8 cellular contexts compared by ENCODE assay signal in genomic region chr5:164013077-164013670, GRCh38.
DNase-seq lines count a peak whose midpoint lies in the region; FAIRE-seq and TF ChIP-seq lines count a peak whose summit lies in the region.

No MANE protein-coding gene starts in this region.

- H3K27ac ChIP-seq in endothelial cell of umbilical vein (ENCODE audit: insufficient read depth, low read depth, low read length) = peak overlapping the region; percentile 47

- dilution Hi-C loops in endothelial cell of umbilical vein (cut with MboI; ENCODE audit: extremely low pct_ligation_motif_present, low sequenced_read_pairs) = no loop called here

- no peaks in the 10 kb centered on the region for H4K20me1 ChIP-seq in endothelial cell of umbilical vein (replicated peaks; ENCODE audit: control insufficient read depth, extremely low read depth, insufficient read depth, low read length)

- POLR2A ChIA-PET in GM10248 (lab: Yijun Ruan, JAX) (no interaction called here), endothelial cell of umbilical vein (lab: Charles Lee) (no interaction called here)

- DNase-seq in AG08396 (ENCODE audit: low spot score) = peak; percentile 28
- DNase-seq in GM10248 (ENCODE audit: extremely low spot score) = peak; percentile 24
- DNase-seq in HCEC 1CT = peak; percentile 59
- peak; percentile 61 for DNase-seq in LHCN-M2 (ENCODE audit: low read depth)
- peak; percentile 39 for DNase-seq in SHP77 treated with DMSO at 0.1 percent for 48 hours (lab: John Stamatoyannopoulos, UW)
- DNase-seq in endothelial cell of umbilical vein (ENCODE audit: low read depth, low spot score) = peak; percentile 88
- DNase-seq in mucosa of gallbladder (ENCODE audit: low spot score) = peak; percentile 56
- no peak for DNase-seq in stimulated activated naive CD4-positive, alpha-beta T cell (lab: John Stamatoyannopoulos, UW)

- H3K4me2 ChIP-seq in endothelial cell of umbilical vein (ENCODE audit: insufficient read depth, low read length) = peak overlapping the region; percentile 5

- intact Hi-C loops in endothelial cell of umbilical vein (cut with micrococcal nuclease) = loop anchor here (1.0 kb wide), 8 partner anchors 204 to 491 kb away; no protein-coding TSS in a partner anchor

- peaks cover 11% of the 10 kb centered on the region for H3K4me1 ChIP-seq in endothelial cell of umbilical vein (ENCODE audit: control insufficient read depth, extremely low read depth, insufficient read depth, low read length)

- no peaks in the 10 kb centered on the region for H3K36me3 ChIP-seq in endothelial cell of umbilical vein (ENCODE audit: control insufficient read depth in 2 of 2, extremely low read depth in 1 of 2, insufficient read depth in 2 of 2, low read length in 2 of 2)

- peak; percentile 59 for TF ChIP-seq CTCF in GM10248 (IDR thresholded peaks at IDR 0.05; ENCODE audit: control extremely low read depth, extremely low read depth, low read depth, missing control alignments)
- peak; percentile 45 to 59 for TF ChIP-seq CTCF in endothelial cell of umbilical vein (IDR thresholded peaks at IDR 0.05; ENCODE audit: extremely low read depth in 1 of 2, insufficient read depth in 1 of 2, low read depth in 1 of 2, low read length in 2 of 2)

- H3K79me2 ChIP-seq in endothelial cell of umbilical vein (ENCODE audit: control insufficient read depth, insufficient read depth, low read length) = no peaks in the 10 kb centered on the region

- no peak overlapping the region for H3K4me3 ChIP-seq in endothelial cell of umbilical vein (replicated peaks in 1 of 3; ENCODE audit: insufficient read depth in 1 of 3, low read depth in 1 of 3, low read length in 3 of 3)

- BruUV-seq in endothelial cell of umbilical vein (replicated peaks; lab: Mats Ljungman, UMichigan) = no TSS peak

- no peaks in the 10 kb centered on the region for H3K27me3 ChIP-seq in endothelial cell of umbilical vein (ENCODE audit: control insufficient read depth in 2 of 2, insufficient read depth in 2 of 2, low read length in 2 of 2)

- H3K9ac ChIP-seq in endothelial cell of umbilical vein (replicated peaks; ENCODE audit: extremely low read depth, insufficient read depth, low read length) = peak overlapping the region; percentile 48

- no peaks in the 10 kb centered on the region for H3K9me3 ChIP-seq in endothelial cell of umbilical vein (replicated peaks; ENCODE audit: control insufficient read depth, insufficient read depth, low read length)

- H3K9me1 ChIP-seq in endothelial cell of umbilical vein (replicated peaks; ENCODE audit: control insufficient read depth, extremely low read depth, insufficient read depth, low read length) = no peaks in the 10 kb centered on the region

- peak; percentile 73 for FAIRE-seq in endothelial cell of umbilical vein (lab: Jason Lieb, UNC)

- no peak for TF ChIP-seq POLR2A in endothelial cell of umbilical vein (IDR thresholded peaks at IDR 0.05; ENCODE audit: low read depth, low read length)

- H2AFZ ChIP-seq in endothelial cell of umbilical vein (ENCODE audit: low read depth, low read length) = peak overlapping the region; percentile 96

- CTCF ChIA-PET in GM10248 (lab: Yijun Ruan, JAX) = interaction anchor here (0.6 to 1.4 kb wide), 15 partner anchors 8 to 1213 kb away, joined by 3 to 15 read pairs (median 3); no protein-coding TSS in a partner anchor
- CTCF ChIA-PET in endothelial cell of umbilical vein (lab: Charles Lee) = interaction anchor here (0.6 to 3.0 kb wide), 82 partner anchors 8 to 1354 kb away, joined by 3 to 131 read pairs (median 4); no protein-coding TSS in a partner anchor

TF ChIP-seq in endothelial cell of umbilical vein, 7 proteins besides CTCF, POLR2A, EP300 and RAD21:
- TF ChIP-seq GATA2 (IDR thresholded peaks at IDR 0.05; ENCODE audit: insufficient read depth, insufficient read length, low read depth, low read length) = no peak
- TF ChIP-seq FOS (IDR thresholded peaks at IDR 0.05; ENCODE audit: borderline replicate concordance, insufficient read depth, low read length) = no peak
- TF ChIP-seq POLR2AphosphoS5 (IDR thresholded peaks at IDR 0.05; ENCODE audit: insufficient read depth, low read depth, low read length) = no peak
- TF ChIP-seq MYC (IDR thresholded peaks at IDR 0.05; ENCODE audit: low read depth, low read length) = no peak
- TF ChIP-seq EZH2 (IDR thresholded peaks at IDR 0.05; ENCODE audit: borderline replicate concordance, low read depth, low read length, severe bottlenecking) = no peak
- no peak for TF ChIP-seq JUN (IDR thresholded peaks at IDR 0.05; ENCODE audit: borderline replicate concordance, insufficient read depth, insufficient read length, low read depth)
- no peak for TF ChIP-seq MAX (IDR thresholded peaks at IDR 0.05; ENCODE audit: insufficient read depth, insufficient read length)

Comparison
In these comparisons a context has a peak if more than half of its experiments do, and no peak if none do; other contexts are left out.
1. DNase-seq: peak in AG08396 (single experiment), GM10248 (single experiment), HCEC 1CT (single experiment), LHCN-M2 (single experiment), SHP77 treated with DMSO at 0.1 percent for 48 hours (single experiment), endothelial cell of umbilical vein (single experiment) and mucosa of gallbladder (single experiment); none in stimulated activated naive CD4-positive, alpha-beta T cell (0 of 6).